ENCODE assay signal across 12 cellular contexts in the genomic region with DNA sequence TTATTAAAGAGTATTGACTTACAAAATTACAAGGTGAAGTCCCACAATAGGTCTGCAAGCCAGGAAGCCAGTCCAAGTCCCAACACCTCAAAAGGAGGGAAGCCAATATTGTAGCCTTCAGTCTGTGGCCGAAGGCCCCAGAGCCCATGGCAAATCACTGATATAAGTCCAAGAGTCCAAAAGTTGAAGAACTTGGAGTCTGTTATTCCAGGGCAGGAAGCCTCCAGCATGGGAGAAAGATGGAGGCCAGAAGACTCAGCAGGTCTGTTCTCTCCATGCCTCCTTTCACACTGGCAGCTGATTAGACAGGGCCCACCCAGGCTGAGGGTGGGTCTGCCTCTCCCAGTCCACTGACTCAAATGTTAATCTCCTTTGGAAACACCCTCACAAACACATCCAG. TPM values are rescaled to one million over a fixed set of nuclear protein-coding genes. Genes with fewer than 3 reads are reported as not detected.
"Had no signal": no experiment of that assay in that cellular context is flagged by ENCODE, and none has a peak within 500 bp of the region (broad histone marks: within the 10 kb centered on the region; RNA-seq: fewer than 3 reads in every experiment).

No MANE protein-coding gene starts in this region.

- H3K4me2 ChIP-seq: GM23338 had no signal

- H3K4me1 ChIP-seq: HAP-1 had no signal

- H3K9me3 ChIP-seq: HAP-1 had no signal

- H2AFZ ChIP-seq: GM23248, GM23338 had no signal

- ATAC-seq: GM23338, HCT116 had no signal

- H3K36me3 ChIP-seq: HAP-1 had no signal

- FAIRE-seq: H1, H54 had no signal

- H3K4me3 ChIP-seq: GM23248, GM23338, HAP-1 had no signal

- DNase-seq: GM23248, GOT3, H7, H9, HCEC 1CT, HFFc6 had no signal

- H3K9ac ChIP-seq: GM23248 had no signal

- H3K27ac ChIP-seq: GM23248 had no signal

RNA-seq across cellular contexts. Expression of a gene that starts 18.1 kb away (rescaled TPM):
- total RNA-seq: GM23248, H1, H7, H9 had no signal
- polyA plus RNA-seq: GM23248, GM23338 had no signal

RNA-seq across cellular contexts. Expression of a gene that starts 55.5 kb away (rescaled TPM):
- total RNA-seq: GM23248, GM23338, H1, H4, H7, H9, HFFc6 had no signal
- polyA plus RNA-seq: GM23248, GM23338, H1 had no signal
